In the genomic region with DNA sequence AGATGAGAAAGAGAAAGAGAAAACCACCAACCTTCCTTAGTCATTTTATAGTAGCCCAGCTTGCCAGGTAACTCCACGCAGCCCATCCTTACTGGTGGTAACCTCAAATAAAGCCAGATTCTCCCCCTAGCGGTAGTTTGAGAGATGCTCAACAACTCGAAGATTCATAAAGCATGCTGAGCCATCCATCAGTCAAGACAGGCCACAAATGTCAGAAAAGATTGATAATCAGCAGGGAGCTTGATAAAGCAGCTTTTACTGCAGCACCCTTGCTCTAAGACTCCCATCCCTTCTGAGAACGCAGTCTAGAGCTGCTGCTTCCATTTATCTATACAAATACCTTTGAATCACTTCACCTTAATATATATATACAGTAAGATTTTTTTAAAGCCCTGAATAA, we compare ENCODE assay signal across 9 cellular contexts.
DNase-seq lines count a peak whose midpoint lies in the region; ATAC-seq and TF ChIP-seq lines count a peak whose summit lies in the region.
"Had no signal": no experiment of that assay in that cellular context is flagged by ENCODE, and none has a peak within 500 bp of the region (broad histone marks: within the 10 kb centered on the region; RNA-seq: fewer than 3 reads in every experiment).

No MANE protein-coding gene starts in this region.

- H3K27me3 ChIP-seq in upper lobe of left lung: no peaks in the 10 kb centered on the region

- 1 to 3% methylated on average over 4 of the region's 4 CpGs for WGBS in upper lobe of left lung, 2 donors

- H3K4me3 Mint-ChIP-seq in activated CD4-positive, alpha-beta T cell treated with anti-CD3 and anti-CD28 coated beads, Interleukin-2, amount 10 ng/mL, durations not matched to agents 7 days and 5 days: no peak overlapping the region
- no peak overlapping the region for H3K4me3 Mint-ChIP-seq in MCF 10A (ENCODE audit: unreplicated experiment)
- no peak overlapping the region for H3K4me3 Mint-ChIP-seq in effector memory CD8-positive, alpha-beta T cell
- H3K4me3 Mint-ChIP-seq: activated naive CD4-positive, alpha-beta T cell treated with anti-CD3 and anti-CD28 coated beads, Interleukin-2, amount 50 U/mL, for 24 hours had no signal

- no peaks in the 10 kb centered on the region for H3K27me3 Mint-ChIP-seq in activated CD4-positive, alpha-beta T cell treated with anti-CD3 and anti-CD28 coated beads, Interleukin-2, amount 10 ng/mL, durations not matched to agents 7 days and 5 days
- no peaks in the 10 kb centered on the region for H3K27me3 Mint-ChIP-seq in MCF 10A (ENCODE audit: insufficient read depth, unreplicated experiment)
- peaks cover 0 to 6% of the 10 kb centered on the region in 2 donors for H3K27me3 Mint-ChIP-seq in effector memory CD8-positive, alpha-beta T cell
- H3K27me3 Mint-ChIP-seq: activated naive CD4-positive, alpha-beta T cell treated with anti-CD3 and anti-CD28 coated beads, Interleukin-2, amount 50 U/mL, for 24 hours had no signal

- peak; percentile 43 for TF ChIP-seq CTCF in MCF 10A (IDR thresholded peaks at IDR 0.05; ENCODE audit: unreplicated experiment)
- TF ChIP-seq CTCF in upper lobe of left lung (IDR thresholded peaks at IDR 0.05): peak in 5 of 6 experiments; percentile 39 to 54 (median 46)

- no TSS peak for BruUV-seq in MCF 10A (replicated peaks; lab: Mats Ljungman, UMichigan)

- CTCF ChIA-PET in activated CD4-positive, alpha-beta T cell treated with anti-CD3 and anti-CD28 coated beads, Interleukin-2, amount 10 ng/mL, durations not matched to agents 7 days and 5 days (lab: Charles Lee): no interaction called here
- CTCF ChIA-PET in MCF 10A (lab: Yijun Ruan, JAX): interaction anchor here (0.5 to 5.8 kb wide), 36 partner anchors 8 to 1093 kb away, joined by 3 to 38 read pairs (median 4); no protein-coding TSS in a partner anchor

- intact Hi-C loops in MCF 10A (cut with micrococcal nuclease): loop anchor here (2.0 to 5.0 kb wide), 4 partner anchors 53 to 724 kb away; no protein-coding TSS in a partner anchor

- POLR2A ChIA-PET in activated CD4-positive, alpha-beta T cell treated with anti-CD3 and anti-CD28 coated beads, Interleukin-2, amount 10 ng/mL, durations not matched to agents 7 days and 5 days (lab: Charles Lee): no interaction called here
- POLR2A ChIA-PET in MCF 10A (lab: Yijun Ruan, JAX): interaction anchor here (0.6 to 1.0 kb wide), 2 partner anchors 12 to 726 kb away, joined by 3 read pairs; no protein-coding TSS in a partner anchor

- no peaks in the 10 kb centered on the region for H3K4me1 ChIP-seq in upper lobe of left lung

- H3K27ac ChIP-seq in upper lobe of left lung: no peak overlapping the region

- H3K36me3 ChIP-seq in upper lobe of left lung: no peaks in the 10 kb centered on the region

- H3K27ac Mint-ChIP-seq in activated CD4-positive, alpha-beta T cell treated with anti-CD3 and anti-CD28 coated beads, Interleukin-2, amount 10 ng/mL, durations not matched to agents 7 days and 5 days: no peak overlapping the region
- no peak overlapping the region for H3K27ac Mint-ChIP-seq in MCF 10A (ENCODE audit: low read depth, unreplicated experiment)
- H3K27ac Mint-ChIP-seq in effector memory CD8-positive, alpha-beta T cell: no peak overlapping the region
- H3K27ac Mint-ChIP-seq: activated naive CD4-positive, alpha-beta T cell treated with anti-CD3 and anti-CD28 coated beads, Interleukin-2, amount 50 U/mL, for 24 hours had no signal

- no peak overlapping the region for H3K4me3 ChIP-seq in upper lobe of left lung

- no peaks in the 10 kb centered on the region for H3K4me1 Mint-ChIP-seq in activated CD4-positive, alpha-beta T cell treated with anti-CD3 and anti-CD28 coated beads, Interleukin-2, amount 10 ng/mL, durations not matched to agents 7 days and 5 days
- no peaks in the 10 kb centered on the region for H3K4me1 Mint-ChIP-seq in MCF 10A (ENCODE audit: insufficient read depth, unreplicated experiment)
- no peaks in the 10 kb centered on the region for H3K4me1 Mint-ChIP-seq in effector memory CD8-positive, alpha-beta T cell (ENCODE audit: low read depth in 2 of 2)
- H3K4me1 Mint-ChIP-seq: activated naive CD4-positive, alpha-beta T cell treated with anti-CD3 and anti-CD28 coated beads, Interleukin-2, amount 50 U/mL, for 24 hours had no signal

- H3K9me3 ChIP-seq in upper lobe of left lung: no peaks in the 10 kb centered on the region

- no peaks in the 10 kb centered on the region for H3K9me3 Mint-ChIP-seq in activated CD4-positive, alpha-beta T cell treated with anti-CD3 and anti-CD28 coated beads, Interleukin-2, amount 10 ng/mL, durations not matched to agents 7 days and 5 days
- no peaks in the 10 kb centered on the region for H3K9me3 Mint-ChIP-seq in MCF 10A (ENCODE audit: unreplicated experiment)
- H3K9me3 Mint-ChIP-seq in effector memory CD8-positive, alpha-beta T cell: no peaks in the 10 kb centered on the region
- H3K9me3 Mint-ChIP-seq: activated naive CD4-positive, alpha-beta T cell treated with anti-CD3 and anti-CD28 coated beads, Interleukin-2, amount 50 U/mL, for 24 hours had no signal

- DNase-seq in activated CD4-positive, alpha-beta T cell treated with anti-CD3 and anti-CD28 coated beads, Interleukin-2, amount 10 ng/mL, durations not matched to agents 7 days and 5 days: peak; percentile 12
- no peak for DNase-seq in activated CD4-positive, alpha-beta T cell treated with anti-CD3 and anti-CD28 coated beads for 4 hours
- DNase-seq in NCI-H2196 treated with DMSO at 0.1 percent for 48 hours (lab: John Stamatoyannopoulos, UW; ENCODE audit: unreplicated experiment) (peak; percentile 46), MCF 10A (ENCODE audit: unreplicated experiment) (peak; percentile 77), islet precursor cell (peak; percentile 65), upper lobe of left lung (no peak)
- DNase-seq in effector memory CD8-positive, alpha-beta T cell: no peak

- no peaks in the 10 kb centered on the region for H3K36me3 Mint-ChIP-seq in activated CD4-positive, alpha-beta T cell treated with anti-CD3 and anti-CD28 coated beads, Interleukin-2, amount 10 ng/mL, durations not matched to agents 7 days and 5 days (ENCODE audit: low read depth)
- no peaks in the 10 kb centered on the region for H3K36me3 Mint-ChIP-seq in MCF 10A (ENCODE audit: insufficient read depth, unreplicated experiment)
- no peaks in the 10 kb centered on the region for H3K36me3 Mint-ChIP-seq in effector memory CD8-positive, alpha-beta T cell (ENCODE audit: insufficient read depth)
- H3K36me3 Mint-ChIP-seq: activated naive CD4-positive, alpha-beta T cell treated with anti-CD3 and anti-CD28 coated beads, Interleukin-2, amount 50 U/mL, for 24 hours had no signal

- no peak for TF ChIP-seq POLR2A in upper lobe of left lung (IDR thresholded peaks at IDR 0.05)

- ATAC-seq in HG02885 (IDR thresholded peaks at IDR 0.05; ENCODE audit: poor library complexity, unreplicated experiment) (peak; percentile 68), upper lobe of left lung (ENCODE audit: low FRiP score in 2 of 2) (peak in 1 of 2 donors; percentile 56)
- ATAC-seq in effector memory CD8-positive, alpha-beta T cell (replicated peaks): no peak

- TF ChIP-seq EP300 in upper lobe of left lung (IDR thresholded peaks at IDR 0.05): no peak

Comparison
In these comparisons a context has a peak if more than half of its experiments do, and no peak if none do; other contexts are left out.
1. DNase-seq: peak in activated CD4-positive, alpha-beta T cell treated with anti-CD3 and anti-CD28 coated beads, Interleukin-2, amount 10 ng/mL, durations not matched to agents 7 days and 5 days (single experiment), NCI-H2196 treated with DMSO at 0.1 percent for 48 hours (single experiment), MCF 10A (single experiment) and islet precursor cell (single experiment); none in activated CD4-positive, alpha-beta T cell treated with anti-CD3 and anti-CD28 coated beads for 4 hours (0 of 2), upper lobe of left lung (0 of 2) and effector memory CD8-positive, alpha-beta T cell (0 of 3).